In the genomic region with DNA sequence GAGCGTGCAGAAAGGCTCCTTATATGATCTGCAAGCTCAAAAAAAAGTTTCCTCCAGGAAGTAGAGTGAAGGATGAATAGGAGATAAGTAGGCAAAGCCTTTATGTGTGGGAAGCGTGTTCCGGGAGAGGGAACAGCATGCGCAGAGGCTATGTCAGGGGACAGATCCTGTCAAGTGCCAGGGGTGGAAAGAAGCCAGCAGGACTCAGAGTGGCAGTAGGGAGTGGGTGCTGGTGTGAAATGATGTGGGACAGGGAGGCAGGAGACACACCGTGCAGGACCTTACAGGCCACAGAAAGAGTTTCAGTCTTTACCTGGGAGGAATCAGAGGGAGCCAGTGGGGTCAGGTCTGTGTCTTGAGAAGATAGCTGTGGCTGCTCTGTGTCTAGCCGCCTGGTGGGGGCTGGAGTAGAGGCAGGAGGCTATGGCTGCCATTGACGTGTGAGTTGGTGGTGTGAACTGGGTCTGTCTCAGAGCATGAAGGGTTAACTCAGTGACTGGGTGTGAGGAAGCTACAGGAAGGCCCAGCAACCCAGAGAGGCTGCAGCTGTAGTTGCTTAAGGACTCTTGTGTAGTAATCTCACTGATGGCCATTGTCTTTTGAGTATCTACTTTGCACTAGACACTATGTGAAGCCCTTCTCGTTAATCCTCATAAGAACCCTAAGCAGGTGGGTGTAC, we compare ENCODE assay signal across 2 cellular contexts.
TF ChIP-seq lines count a peak whose summit lies in the region.

No MANE protein-coding gene starts in this region.

TF ChIP-seq in A549, 52 proteins besides CTCF, POLR2A, EP300 and RAD21 (continued from another document):
- TF ChIP-seq CEBPB (IDR thresholded peaks at IDR 0.05) (no peak), CBX8 (IDR thresholded peaks at IDR 0.05) (no peak), ESRRA (IDR thresholded peaks at IDR 0.05; ENCODE audit: borderline replicate concordance, low read length) (no peak), NPAS2 (CRISPR knock-in tag; IDR thresholded peaks at IDR 0.05; ENCODE audit: borderline replicate concordance) (no peak), KDM1A (IDR thresholded peaks at IDR 0.05; ENCODE audit: low read depth) (no peak), ZNF302 (CRISPR knock-in tag; IDR thresholded peaks at IDR 0.05) (no peak), PHF8 (IDR thresholded peaks at IDR 0.05; ENCODE audit: borderline replicate concordance, low read depth) (no peak), ZSCAN20 (CRISPR knock-in tag; IDR thresholded peaks at IDR 0.05) (no peak), HOXB13 (CRISPR knock-in tag; IDR thresholded peaks at IDR 0.05; ENCODE audit: low read depth) (no peak), NFE2L2 (conservative IDR thresholded peaks at IDR 0.05; ENCODE audit: low read length) (no peak), ZC3H11A (IDR thresholded peaks at IDR 0.05) (no peak), HOXA7 (CRISPR knock-in tag; IDR thresholded peaks at IDR 0.05) (no peak)
- TF ChIP-seq, protein P1, sequence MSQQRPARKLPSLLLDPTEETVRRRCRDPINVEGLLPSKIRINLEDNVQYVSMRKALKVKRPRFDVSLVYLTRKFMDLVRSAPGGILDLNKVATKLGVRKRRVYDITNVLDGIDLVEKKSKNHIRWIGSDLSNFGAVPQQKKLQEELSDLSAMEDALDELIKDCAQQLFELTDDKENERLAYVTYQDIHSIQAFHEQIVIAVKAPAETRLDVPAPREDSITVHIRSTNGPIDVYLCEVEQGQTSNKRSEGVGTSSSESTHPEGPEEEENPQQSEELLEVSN (IDR thresholded peaks at IDR 0.05; ENCODE audit: borderline replicate concordance, low read depth): no peak

TF ChIP-seq in IMR-90, 13 proteins besides CTCF, POLR2A, EP300 and RAD21 (continued from another document):
- TF ChIP-seq NFE2L2 (IDR thresholded peaks at IDR 0.05; ENCODE audit: low read depth, low read length) (no peak), RFX5 (IDR thresholded peaks at IDR 0.05; ENCODE audit: low read depth, low read length) (no peak), MAZ (IDR thresholded peaks at IDR 0.05; ENCODE audit: borderline replicate concordance, low read depth, low read length) (no peak), MXI1 (IDR thresholded peaks at IDR 0.05; ENCODE audit: borderline replicate concordance, low read depth, low read length) (no peak), MAFK (IDR thresholded peaks at IDR 0.05; ENCODE audit: low read depth, low read length) (no peak), CHD1 (IDR thresholded peaks at IDR 0.05; ENCODE audit: low read depth, low read length) (no peak), BHLHE40 (IDR thresholded peaks at IDR 0.05; ENCODE audit: low read depth, low read length) (no peak), SMC3 (IDR thresholded peaks at IDR 0.05; ENCODE audit: low read depth, low read length) (no peak), RCOR1 (IDR thresholded peaks at IDR 0.05; ENCODE audit: insufficient replicate concordance, low read length) (no peak)
- TF ChIP-seq, protein P2, sequence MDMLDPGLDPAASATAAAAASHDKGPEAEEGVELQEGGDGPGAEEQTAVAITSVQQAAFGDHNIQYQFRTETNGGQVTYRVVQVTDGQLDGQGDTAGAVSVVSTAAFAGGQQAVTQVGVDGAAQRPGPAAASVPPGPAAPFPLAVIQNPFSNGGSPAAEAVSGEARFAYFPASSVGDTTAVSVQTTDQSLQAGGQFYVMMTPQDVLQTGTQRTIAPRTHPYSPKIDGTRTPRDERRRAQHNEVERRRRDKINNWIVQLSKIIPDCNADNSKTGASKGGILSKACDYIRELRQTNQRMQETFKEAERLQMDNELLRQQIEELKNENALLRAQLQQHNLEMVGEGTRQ (IDR thresholded peaks at IDR 0.05; ENCODE audit: low read depth, low read length): no peak
